ENCODE assay signal across 1 cellular context in the genomic region with DNA sequence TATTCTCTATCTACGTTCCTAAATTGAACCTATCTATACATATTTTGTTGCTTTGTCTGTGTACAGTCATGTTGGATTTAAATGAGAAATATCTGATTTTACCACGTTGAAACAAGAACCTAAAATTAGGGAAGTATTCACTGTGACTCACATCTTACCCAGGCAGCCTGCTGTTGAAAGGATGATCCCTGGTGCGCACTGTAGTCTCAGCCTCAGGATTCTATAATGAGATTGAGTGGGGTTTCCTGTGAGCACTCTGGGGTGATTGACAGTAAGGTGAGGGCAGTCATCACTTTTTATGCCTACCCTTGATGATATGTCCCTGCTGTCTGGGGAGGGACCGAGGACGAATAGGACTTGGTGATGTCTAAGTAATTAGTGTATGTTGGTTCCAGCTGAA.
TF ChIP-seq lines count a peak whose summit lies in the region.

No MANE protein-coding gene starts in this region.

TF ChIP-seq in GM23338, 12 proteins besides CTCF, POLR2A, EP300 and RAD21 (continued from another document):
- TF ChIP-seq, protein P1, sequence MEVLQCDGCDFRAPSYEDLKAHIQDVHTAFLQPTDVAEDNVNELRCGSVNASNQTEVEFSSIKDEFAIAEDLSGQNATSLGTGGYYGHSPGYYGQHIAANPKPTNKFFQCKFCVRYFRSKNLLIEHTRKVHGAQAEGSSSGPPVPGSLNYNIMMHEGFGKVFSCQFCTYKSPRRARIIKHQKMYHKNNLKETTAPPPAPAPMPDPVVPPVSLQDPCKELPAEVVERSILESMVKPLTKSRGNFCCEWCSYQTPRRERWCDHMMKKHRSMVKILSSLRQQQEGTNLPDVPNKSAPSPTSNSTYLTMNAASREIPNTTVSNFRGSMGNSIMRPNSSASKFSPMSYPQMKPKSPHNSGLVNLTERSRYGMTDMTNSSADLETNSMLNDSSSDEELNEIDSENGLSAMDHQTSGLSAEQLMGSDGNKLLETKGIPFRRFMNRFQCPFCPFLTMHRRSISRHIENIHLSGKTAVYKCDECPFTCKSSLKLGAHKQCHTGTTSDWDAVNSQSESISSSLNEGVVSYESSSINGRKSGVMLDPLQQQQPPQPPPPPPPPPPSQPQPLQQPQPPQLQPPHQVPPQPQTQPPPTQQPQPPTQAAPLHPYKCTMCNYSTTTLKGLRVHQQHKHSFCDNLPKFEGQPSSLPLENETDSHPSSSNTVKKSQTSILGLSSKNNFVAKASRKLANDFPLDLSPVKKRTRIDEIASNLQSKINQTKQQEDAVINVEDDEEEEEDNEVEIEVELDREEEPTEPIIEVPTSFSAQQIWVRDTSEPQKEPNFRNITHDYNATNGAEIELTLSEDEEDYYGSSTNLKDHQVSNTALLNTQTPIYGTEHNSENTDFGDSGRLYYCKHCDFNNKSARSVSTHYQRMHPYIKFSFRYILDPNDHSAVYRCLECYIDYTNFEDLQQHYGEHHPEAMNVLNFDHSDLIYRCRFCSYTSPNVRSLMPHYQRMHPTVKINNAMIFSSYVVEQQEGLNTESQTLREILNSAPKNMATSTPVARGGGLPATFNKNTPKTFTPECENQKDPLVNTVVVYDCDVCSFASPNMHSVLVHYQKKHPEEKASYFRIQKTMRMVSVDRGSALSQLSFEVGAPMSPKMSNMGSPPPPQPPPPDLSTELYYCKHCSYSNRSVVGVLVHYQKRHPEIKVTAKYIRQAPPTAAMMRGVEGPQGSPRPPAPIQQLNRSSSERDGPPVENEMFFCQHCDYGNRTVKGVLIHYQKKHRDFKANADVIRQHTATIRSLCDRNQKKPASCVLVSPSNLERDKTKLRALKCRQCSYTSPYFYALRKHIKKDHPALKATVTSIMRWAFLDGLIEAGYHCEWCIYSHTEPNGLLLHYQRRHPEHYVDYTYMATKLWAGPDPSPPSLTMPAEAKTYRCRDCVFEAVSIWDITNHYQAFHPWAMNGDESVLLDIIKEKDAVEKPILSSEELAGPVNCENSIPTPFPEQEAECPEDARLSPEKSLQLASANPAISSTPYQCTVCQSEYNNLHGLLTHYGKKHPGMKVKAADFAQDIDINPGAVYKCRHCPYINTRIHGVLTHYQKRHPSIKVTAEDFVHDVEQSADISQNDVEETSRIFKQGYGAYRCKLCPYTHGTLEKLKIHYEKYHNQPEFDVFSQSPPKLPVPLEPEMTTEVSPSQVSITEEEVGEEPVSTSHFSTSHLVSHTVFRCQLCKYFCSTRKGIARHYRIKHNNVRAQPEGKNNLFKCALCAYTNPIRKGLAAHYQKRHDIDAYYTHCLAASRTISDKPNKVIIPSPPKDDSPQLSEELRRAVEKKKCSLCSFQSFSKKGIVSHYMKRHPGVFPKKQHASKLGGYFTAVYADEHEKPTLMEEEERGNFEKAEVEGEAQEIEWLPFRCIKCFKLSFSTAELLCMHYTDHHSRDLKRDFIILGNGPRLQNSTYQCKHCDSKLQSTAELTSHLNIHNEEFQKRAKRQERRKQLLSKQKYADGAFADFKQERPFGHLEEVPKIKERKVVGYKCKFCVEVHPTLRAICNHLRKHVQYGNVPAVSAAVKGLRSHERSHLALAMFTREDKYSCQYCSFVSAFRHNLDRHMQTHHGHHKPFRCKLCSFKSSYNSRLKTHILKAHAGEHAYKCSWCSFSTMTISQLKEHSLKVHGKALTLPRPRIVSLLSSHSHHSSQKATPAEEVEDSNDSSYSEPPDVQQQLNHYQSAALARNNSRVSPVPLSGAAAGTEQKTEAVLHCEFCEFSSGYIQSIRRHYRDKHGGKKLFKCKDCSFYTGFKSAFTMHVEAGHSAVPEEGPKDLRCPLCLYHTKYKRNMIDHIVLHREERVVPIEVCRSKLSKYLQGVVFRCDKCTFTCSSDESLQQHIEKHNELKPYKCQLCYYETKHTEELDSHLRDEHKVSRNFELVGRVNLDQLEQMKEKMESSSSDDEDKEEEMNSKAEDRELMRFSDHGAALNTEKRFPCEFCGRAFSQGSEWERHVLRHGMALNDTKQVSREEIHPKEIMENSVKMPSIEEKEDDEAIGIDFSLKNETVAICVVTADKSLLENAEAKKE (CRISPR knock-in tag; IDR thresholded peaks at IDR 0.05), result no peak
- TF ChIP-seq, protein P2, sequence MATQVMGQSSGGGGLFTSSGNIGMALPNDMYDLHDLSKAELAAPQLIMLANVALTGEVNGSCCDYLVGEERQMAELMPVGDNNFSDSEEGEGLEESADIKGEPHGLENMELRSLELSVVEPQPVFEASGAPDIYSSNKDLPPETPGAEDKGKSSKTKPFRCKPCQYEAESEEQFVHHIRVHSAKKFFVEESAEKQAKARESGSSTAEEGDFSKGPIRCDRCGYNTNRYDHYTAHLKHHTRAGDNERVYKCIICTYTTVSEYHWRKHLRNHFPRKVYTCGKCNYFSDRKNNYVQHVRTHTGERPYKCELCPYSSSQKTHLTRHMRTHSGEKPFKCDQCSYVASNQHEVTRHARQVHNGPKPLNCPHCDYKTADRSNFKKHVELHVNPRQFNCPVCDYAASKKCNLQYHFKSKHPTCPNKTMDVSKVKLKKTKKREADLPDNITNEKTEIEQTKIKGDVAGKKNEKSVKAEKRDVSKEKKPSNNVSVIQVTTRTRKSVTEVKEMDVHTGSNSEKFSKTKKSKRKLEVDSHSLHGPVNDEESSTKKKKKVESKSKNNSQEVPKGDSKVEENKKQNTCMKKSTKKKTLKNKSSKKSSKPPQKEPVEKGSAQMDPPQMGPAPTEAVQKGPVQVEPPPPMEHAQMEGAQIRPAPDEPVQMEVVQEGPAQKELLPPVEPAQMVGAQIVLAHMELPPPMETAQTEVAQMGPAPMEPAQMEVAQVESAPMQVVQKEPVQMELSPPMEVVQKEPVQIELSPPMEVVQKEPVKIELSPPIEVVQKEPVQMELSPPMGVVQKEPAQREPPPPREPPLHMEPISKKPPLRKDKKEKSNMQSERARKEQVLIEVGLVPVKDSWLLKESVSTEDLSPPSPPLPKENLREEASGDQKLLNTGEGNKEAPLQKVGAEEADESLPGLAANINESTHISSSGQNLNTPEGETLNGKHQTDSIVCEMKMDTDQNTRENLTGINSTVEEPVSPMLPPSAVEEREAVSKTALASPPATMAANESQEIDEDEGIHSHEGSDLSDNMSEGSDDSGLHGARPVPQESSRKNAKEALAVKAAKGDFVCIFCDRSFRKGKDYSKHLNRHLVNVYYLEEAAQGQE (IDR thresholded peaks at IDR 0.05; ENCODE audit: unreplicated experiment), result no peak
- TF ChIP-seq CREB1 (CRISPR knock-in tag; IDR thresholded peaks at IDR 0.05; ENCODE audit: low read depth) (no peak), EZH2phosphoT487 (IDR thresholded peaks at IDR 0.05; ENCODE audit: unreplicated experiment) (no peak), EZH2 (IDR thresholded peaks at IDR 0.05; ENCODE audit: low read depth, unreplicated experiment) (no peak)
